14 cellular contexts compared by ENCODE assay signal in genomic region chr13:97319088-97319487, GRCh38.
DNase-seq lines count a peak whose midpoint lies in the region; FAIRE-seq and TF ChIP-seq lines count a peak whose summit lies in the region.
"Had no signal": no experiment of that assay in that cellular context is flagged by ENCODE, and none has a peak within 500 bp of the region (broad histone marks: within the 10 kb centered on the region; RNA-seq: fewer than 3 reads in every experiment).

No MANE protein-coding gene starts in this region.

- no peak overlapping the region for H3K27ac ChIP-seq in astrocyte (ENCODE audit: low read depth, low read length)
- H3K27ac ChIP-seq in tibial nerve = peak overlapping the region in 3 of 4 donors; percentile 23 to 73 (median 55)
- H3K27ac ChIP-seq in RWPE1 = no peak overlapping the region
- peak overlapping the region in 1 of 2 donors; percentile 22 for H3K27ac ChIP-seq in uterus
- H3K27ac ChIP-seq: PC-9 had no signal

- 42 to 47% methylated on average over 6 of the region's 6 CpGs for WGBS in tibial nerve, 2 donors

- TF ChIP-seq POLR2A in tibial nerve (IDR thresholded peaks at IDR 0.05) = no peak
- no peak for TF ChIP-seq POLR2A in uterus (IDR thresholded peaks at IDR 0.05)

- no peak overlapping the region for H3K4me3 ChIP-seq in astrocyte (ENCODE audit: insufficient read depth, low read depth, low read length)
- H3K4me3 ChIP-seq in fibroblast of villous mesenchyme (ENCODE audit: low read depth, low read length) = no peak overlapping the region
- no peak overlapping the region for H3K4me3 ChIP-seq in tibial nerve
- no peak overlapping the region for H3K4me3 ChIP-seq in uterus
- H3K4me3 ChIP-seq: PC-9, prostate gland had no signal

- no peaks in the 10 kb centered on the region for H3K9me3 Mint-ChIP-seq in astrocyte (ENCODE audit: unreplicated experiment)
- H3K9me3 Mint-ChIP-seq: activated CD4-positive, alpha-beta memory T cell treated with anti-CD3 and anti-CD28 coated beads for 36 hours; CD8-positive, alpha-beta memory T cell had no signal

- CTCF ChIA-PET in RWPE1 (lab: Yijun Ruan, JAX) = interaction anchor here (0.5 to 1.1 kb wide), 2 partner anchors 25 to 118 kb away, joined by 3 to 5 read pairs; no protein-coding TSS in a partner anchor

- H3K9me3 ChIP-seq in astrocyte (ENCODE audit: insufficient read depth, low read depth, low read length) (no peaks in the 10 kb centered on the region), tibial nerve (no peaks in the 10 kb centered on the region), uterus (no peaks in the 10 kb centered on the region)
- H3K9me3 ChIP-seq: prostate gland had no signal

- no peak overlapping the region for H2AFZ ChIP-seq in astrocyte (ENCODE audit: low read depth, low read length)
- H2AFZ ChIP-seq: PC-9 had no signal

- no peak for DNase-seq in astrocyte (ENCODE audit: low read depth)
- DNase-seq in fibroblast of villous mesenchyme (ENCODE audit: low read depth) = peak; percentile 54
- peak; percentile 93 for DNase-seq in myocyte (ENCODE audit: low read depth)
- DNase-seq in tibial nerve (ENCODE audit: low spot score in 2 of 2) = no peak
- no peak for DNase-seq in stimulated activated CD8-positive, alpha-beta memory T cell treated with anti-CD3 and anti-CD28 coated beads, Interleukin-4, amount 100 ng/mL, for 48 hours
- no peak for DNase-seq in RWPE1 (ENCODE audit: low spot score)
- no peak for DNase-seq in uterus
- DNase-seq: activated CD4-positive, alpha-beta memory T cell treated with anti-CD3 and anti-CD28 coated beads for 36 hours; CD8-positive, alpha-beta memory T cell; GDM1; NCI-H1048; NCI-H226; PC-9 had no signal

- H3K4me3 Mint-ChIP-seq in astrocyte (ENCODE audit: unreplicated experiment) = no peak overlapping the region
- H3K4me3 Mint-ChIP-seq: activated CD4-positive, alpha-beta memory T cell treated with anti-CD3 and anti-CD28 coated beads for 36 hours; CD8-positive, alpha-beta memory T cell had no signal

- no peak for TF ChIP-seq EP300 in tibial nerve (IDR thresholded peaks at IDR 0.05)

- H3K27me3 Mint-ChIP-seq in astrocyte (ENCODE audit: low read depth, unreplicated experiment) = no peaks in the 10 kb centered on the region
- H3K27me3 Mint-ChIP-seq: activated CD4-positive, alpha-beta memory T cell treated with anti-CD3 and anti-CD28 coated beads for 36 hours; CD8-positive, alpha-beta memory T cell had no signal

- no peaks in the 10 kb centered on the region for H3K36me3 ChIP-seq in astrocyte (ENCODE audit: insufficient read depth, low read length)
- H3K36me3 ChIP-seq in tibial nerve = no peaks in the 10 kb centered on the region
- no peaks in the 10 kb centered on the region for H3K36me3 ChIP-seq in uterus
- H3K36me3 ChIP-seq: prostate gland had no signal

- H3K9ac ChIP-seq in astrocyte (ENCODE audit: low read length) = no peak overlapping the region

- no peaks in the 10 kb centered on the region for H3K27me3 ChIP-seq in astrocyte (ENCODE audit: insufficient read depth, low read length)
- H3K27me3 ChIP-seq in tibial nerve = no peaks in the 10 kb centered on the region
- no peaks in the 10 kb centered on the region for H3K27me3 ChIP-seq in uterus

- H3K27ac Mint-ChIP-seq in astrocyte (ENCODE audit: unreplicated experiment) = peak overlapping the region; percentile 82
- H3K27ac Mint-ChIP-seq: activated CD4-positive, alpha-beta memory T cell treated with anti-CD3 and anti-CD28 coated beads for 36 hours had no signal

- POLR2A ChIA-PET in RWPE1 (lab: Yijun Ruan, JAX; ENCODE audit: low non-redundant PET) = no interaction called here

- H3K36me3 Mint-ChIP-seq in astrocyte (ENCODE audit: low read depth, unreplicated experiment) = peaks cover 19% of the 10 kb centered on the region
- H3K36me3 Mint-ChIP-seq: activated CD4-positive, alpha-beta memory T cell treated with anti-CD3 and anti-CD28 coated beads for 36 hours had no signal

- peaks cover 92% of the 10 kb centered on the region for H3K79me2 ChIP-seq in astrocyte (ENCODE audit: insufficient read depth, low read length)

- TF ChIP-seq CTCF in astrocyte (IDR thresholded peaks at IDR 0.05; ENCODE audit: insufficient read depth, low read depth, low read length) (no peak), fibroblast of villous mesenchyme (IDR thresholded peaks at IDR 0.05; ENCODE audit: insufficient read depth, low read depth, low read length) (no peak), tibial nerve (IDR thresholded peaks at IDR 0.05) (no peak), RWPE1 (conservative IDR thresholded peaks at IDR 0.05; ENCODE audit: low read depth) (no peak), uterus (IDR thresholded peaks at IDR 0.05) (no peak)

- peaks cover 32% of the 10 kb centered on the region for H3K4me1 Mint-ChIP-seq in astrocyte (ENCODE audit: low read depth, unreplicated experiment)

- FAIRE-seq in astrocyte (lab: Jason Lieb, UNC) = no peak

- H4K20me1 ChIP-seq in astrocyte (ENCODE audit: insufficient read depth, low read length) = peaks cover 63% of the 10 kb centered on the region

- H3K4me2 ChIP-seq in astrocyte (ENCODE audit: low read length) = no peak overlapping the region
- H3K4me2 ChIP-seq: PC-9 had no signal

- intact Hi-C loops in uterus (cut with DNase I; ENCODE audit: low total_unique reads) = no loop called here

- H3K4me1 ChIP-seq in astrocyte (ENCODE audit: insufficient read depth, low read length) (peaks cover 12% of the 10 kb centered on the region), tibial nerve (peaks cover 0 to 98% (median 26%) of the 10 kb centered on the region in 4 donors), uterus (no peaks in the 10 kb centered on the region)
- H3K4me1 ChIP-seq: prostate gland had no signal

Comparison
In these comparisons a context has a peak if more than half of its experiments do, and no peak if none do; other contexts are left out.
1. DNase-seq: peak in fibroblast of villous mesenchyme (single experiment) and myocyte (single experiment); none in astrocyte (single experiment), tibial nerve (0 of 2), stimulated activated CD8-positive, alpha-beta memory T cell treated with anti-CD3 and anti-CD28 coated beads, Interleukin-4, amount 100 ng/mL, for 48 hours (single experiment), RWPE1 (single experiment) and uterus (0 of 2).
2. H3K27ac ChIP-seq: peak in tibial nerve (3 of 4); none in astrocyte (single experiment) and RWPE1 (single experiment).